Comparison of ENCODE assay signal across 22 cellular contexts in genomic region chr1:209655412-209655811, GRCh38. TPM values are rescaled to one million over a fixed set of nuclear protein-coding genes. Genes with fewer than 3 reads are reported as not detected.
"Had no signal": no experiment of that assay in that cellular context is flagged by ENCODE, and none has a peak within 500 bp of the region (broad histone marks: within the 10 kb centered on the region; RNA-seq: fewer than 3 reads in every experiment).

No MANE protein-coding gene starts in this region.

- FAIRE-seq: colon, endometrium, kidney had no signal

- H3K27ac Mint-ChIP-seq: activated naive CD8-positive, alpha-beta T cell treated with anti-CD3 and anti-CD28 coated beads for 36 hours; activated T-cell treated with anti-CD3 and anti-CD28 coated beads, Interleukin-2, amount 50 U/mL, for 72 hours; stimulated activated memory B cell treated with anti-CD40 and anti-IgM and Interleukin-4, amounts not matched to agents 10 μg/mL and 1 μg/mL and 100 μg/mL, for 72 hours; WTC11 had no signal

- H3K27me3 ChIP-seq: cardiac muscle cell, esophagus muscularis mucosa, transverse colon had no signal

- H3K27ac ChIP-seq: cardiac muscle cell, esophagus muscularis mucosa, left ventricle myocardium inferior had no signal

- H3K4me3 Mint-ChIP-seq: activated naive CD8-positive, alpha-beta T cell treated with anti-CD3 and anti-CD28 coated beads for 36 hours; activated T-cell treated with anti-CD3 and anti-CD28 coated beads, Interleukin-2, amount 50 U/mL, for 72 hours; natural killer cell treated with Interleukin-12 subunit alpha and Interleukin-12 subunit beta and Interleukin-15 and Interleukin-18, amount 100 ng/mL, for 72 hours; stimulated activated memory B cell treated with anti-CD40 and anti-IgM and Interleukin-4, amounts not matched to agents 10 μg/mL and 1 μg/mL and 100 μg/mL, for 72 hours; T-helper 1 cell treated with Interleukin-12 subunit alpha and Interleukin-12 subunit beta and Interleukin-4 antibody, amounts not matched to agents 30 μg/mL and 1 μg/mL, for 36 hours; WTC11 had no signal

- H3K4me3 ChIP-seq: cardiac muscle cell, esophagus muscularis mucosa, left ventricle myocardium inferior, transverse colon had no signal

- DNase-seq: activated CD4-positive, alpha-beta T cell treated with anti-CD3 and anti-CD28 coated beads for 4 hours; activated CD8-positive, alpha-beta memory T cell treated with anti-CD3 and anti-CD28 coated beads, Interleukin-2, amount 50 U/mL, for 48 hours; activated naive CD8-positive, alpha-beta T cell treated with anti-CD3 and anti-CD28 coated beads for 36 hours; activated T-cell treated with anti-CD3 and anti-CD28 coated beads, Interleukin-2, amount 50 U/mL, for 72 hours; anterior cingulate cortex; hippocampal formation; kidney; left ventricle myocardium inferior; mesendoderm; nucleus accumbens; posterior cingulate gyrus; stimulated activated CD4-positive, alpha-beta T cell treated with anti-CD3 and anti-CD28 coated beads, Interleukin-2, amount 100 ng/mL, for 48 hours had no signal

- H3K9me3 ChIP-seq: esophagus muscularis mucosa, left ventricle myocardium inferior, transverse colon had no signal

- H3K9me3 Mint-ChIP-seq: activated naive CD8-positive, alpha-beta T cell treated with anti-CD3 and anti-CD28 coated beads for 36 hours; activated T-cell treated with anti-CD3 and anti-CD28 coated beads, Interleukin-2, amount 50 U/mL, for 72 hours; natural killer cell treated with Interleukin-12 subunit alpha and Interleukin-12 subunit beta and Interleukin-15 and Interleukin-18, amount 100 ng/mL, for 72 hours; stimulated activated memory B cell treated with anti-CD40 and anti-IgM and Interleukin-4, amounts not matched to agents 10 μg/mL and 1 μg/mL and 100 μg/mL, for 72 hours; T-helper 1 cell treated with Interleukin-12 subunit alpha and Interleukin-12 subunit beta and Interleukin-4 antibody, amounts not matched to agents 30 μg/mL and 1 μg/mL, for 36 hours; WTC11 had no signal

- ATAC-seq: activated T-cell treated with anti-CD3 and anti-CD28 coated beads, Interleukin-2, amount 50 U/mL, for 72 hours; natural killer cell treated with Interleukin-12 subunit alpha and Interleukin-12 subunit beta and Interleukin-15 and Interleukin-18, amount 100 ng/mL, for 72 hours; stimulated activated memory B cell treated with anti-CD40 and anti-IgM and Interleukin-4, amounts not matched to agents 10 μg/mL and 1 μg/mL and 100 μg/mL, for 72 hours; WTC11 had no signal

- H3K36me3 Mint-ChIP-seq: activated naive CD8-positive, alpha-beta T cell treated with anti-CD3 and anti-CD28 coated beads for 36 hours; natural killer cell treated with Interleukin-12 subunit alpha and Interleukin-12 subunit beta and Interleukin-15 and Interleukin-18, amount 100 ng/mL, for 72 hours; stimulated activated memory B cell treated with anti-CD40 and anti-IgM and Interleukin-4, amounts not matched to agents 10 μg/mL and 1 μg/mL and 100 μg/mL, for 72 hours; WTC11 had no signal

- H3K36me3 ChIP-seq: cardiac muscle cell, esophagus muscularis mucosa, left ventricle myocardium inferior, transverse colon had no signal

RNA-seq across cellular contexts. Expression of gene HSD11B1, which starts 49.2 kb away (rescaled TPM):
- total RNA-seq: cardiac muscle cell, glomerular endothelial cell, WTC11 had no signal
- polyA plus RNA-seq: cardiac muscle cell had no signal
